ENCODE assay signal across 1 cellular context in the genomic region with DNA sequence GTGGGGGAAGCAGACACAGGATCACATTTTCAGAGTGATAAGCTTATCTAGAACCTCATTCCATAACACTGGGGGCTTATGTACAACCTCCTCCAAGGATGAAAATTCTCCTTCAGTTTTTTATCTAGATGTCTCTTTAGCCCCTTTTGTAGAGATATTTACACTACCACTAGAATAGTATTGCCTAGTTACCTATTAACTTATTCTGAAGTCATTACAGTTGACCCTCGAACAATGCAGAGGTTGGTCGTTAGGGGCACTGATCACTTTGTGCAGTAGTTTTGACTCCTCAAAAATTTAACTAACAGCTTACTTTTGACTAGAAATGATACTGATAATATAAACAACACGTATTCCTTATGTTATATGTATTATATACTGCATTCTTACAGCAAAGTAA.
TF ChIP-seq lines count a peak whose summit lies in the region.

No MANE protein-coding gene starts in this region.

TF ChIP-seq in HepG2, 621 proteins besides CTCF, POLR2A, EP300 and RAD21 (continued from another document):
- TF ChIP-seq, protein P1, sequence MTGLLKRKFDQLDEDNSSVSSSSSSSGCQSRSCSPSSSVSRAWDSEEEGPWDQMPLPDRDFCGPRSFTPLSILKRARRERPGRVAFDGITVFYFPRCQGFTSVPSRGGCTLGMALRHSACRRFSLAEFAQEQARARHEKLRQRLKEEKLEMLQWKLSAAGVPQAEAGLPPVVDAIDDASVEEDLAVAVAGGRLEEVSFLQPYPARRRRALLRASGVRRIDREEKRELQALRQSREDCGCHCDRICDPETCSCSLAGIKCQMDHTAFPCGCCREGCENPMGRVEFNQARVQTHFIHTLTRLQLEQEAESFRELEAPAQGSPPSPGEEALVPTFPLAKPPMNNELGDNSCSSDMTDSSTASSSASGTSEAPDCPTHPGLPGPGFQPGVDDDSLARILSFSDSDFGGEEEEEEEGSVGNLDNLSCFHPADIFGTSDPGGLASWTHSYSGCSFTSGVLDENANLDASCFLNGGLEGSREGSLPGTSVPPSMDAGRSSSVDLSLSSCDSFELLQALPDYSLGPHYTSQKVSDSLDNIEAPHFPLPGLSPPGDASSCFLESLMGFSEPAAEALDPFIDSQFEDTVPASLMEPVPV (CRISPR knock-in tag; IDR thresholded peaks at IDR 0.05) = no peak
- TF ChIP-seq ZNF781 (CRISPR knock-in tag; IDR thresholded peaks at IDR 0.05; ENCODE audit: borderline replicate concordance, not compliant biosample characterization) (no peak), HNRNPUL1 (IDR thresholded peaks at IDR 0.05; ENCODE audit: low read depth, low read length) (peak; percentile 56; the same call in 1 of the 2 replicates), SOX13 (IDR thresholded peaks at IDR 0.05) (no peak), SOX13 (CRISPR knock-in tag; conservative IDR thresholded peaks at IDR 0.05 in 1 of 2, IDR thresholded peaks at IDR 0.05 in 1 of 2) (peak in 1 of 2 experiments; percentile 66; a peak in 2 of 4 replicates), ZNF432 (CRISPR knock-in tag; IDR thresholded peaks at IDR 0.05; ENCODE audit: borderline replicate concordance) (no peak), ZNF44 (CRISPR knock-in tag; IDR thresholded peaks at IDR 0.05) (no peak), ZBTB1 (CRISPR knock-in tag; IDR thresholded peaks at IDR 0.05; ENCODE audit: borderline replicate concordance) (no peak), ZNF772 (CRISPR knock-in tag; IDR thresholded peaks at IDR 0.05) (no peak), ZNF761 (CRISPR knock-in tag; conservative IDR thresholded peaks at IDR 0.05) (no peak)
- TF ChIP-seq, protein P2, sequence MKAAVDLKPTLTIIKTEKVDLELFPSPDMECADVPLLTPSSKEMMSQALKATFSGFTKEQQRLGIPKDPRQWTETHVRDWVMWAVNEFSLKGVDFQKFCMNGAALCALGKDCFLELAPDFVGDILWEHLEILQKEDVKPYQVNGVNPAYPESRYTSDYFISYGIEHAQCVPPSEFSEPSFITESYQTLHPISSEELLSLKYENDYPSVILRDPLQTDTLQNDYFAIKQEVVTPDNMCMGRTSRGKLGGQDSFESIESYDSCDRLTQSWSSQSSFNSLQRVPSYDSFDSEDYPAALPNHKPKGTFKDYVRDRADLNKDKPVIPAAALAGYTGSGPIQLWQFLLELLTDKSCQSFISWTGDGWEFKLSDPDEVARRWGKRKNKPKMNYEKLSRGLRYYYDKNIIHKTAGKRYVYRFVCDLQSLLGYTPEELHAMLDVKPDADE (CRISPR knock-in tag; IDR thresholded peaks at IDR 0.05) = no peak
TF ChIP-seq in HepG2: peak in this region for 11.
